ENCODE assay signal across 34 cellular contexts in genomic region chr10:54096892-54097291, GRCh38.
DNase-seq lines count a peak whose midpoint lies in the region; ATAC-seq, FAIRE-seq and TF ChIP-seq lines count a peak whose summit lies in the region.
"Had no signal": no experiment of that assay in that cellular context is flagged by ENCODE, and none has a peak within 500 bp of the region (broad histone marks: within the 10 kb centered on the region; RNA-seq: fewer than 3 reads in every experiment).

No MANE protein-coding gene starts in this region.

- no peak for TF ChIP-seq POLR2A in HepG2 (IDR thresholded peaks at IDR 0.05; ENCODE audit: insufficient read depth in 1 of 2, low read depth in 2 of 2, low read length in 2 of 2)
- TF ChIP-seq POLR2A in right lobe of liver (IDR thresholded peaks at IDR 0.05), result no peak
- TF ChIP-seq POLR2A in A549 (IDR thresholded peaks at IDR 0.05; ENCODE audit: low read length), result no peak
- TF ChIP-seq POLR2A in IMR-90 (IDR thresholded peaks at IDR 0.05; ENCODE audit: low read depth, low read length), result no peak
- TF ChIP-seq POLR2A in K562 (conservative IDR thresholded peaks at IDR 0.05), result no peak

- no peak for TF ChIP-seq EP300 in HepG2 (IDR thresholded peaks at IDR 0.05; ENCODE audit: low read depth in 2 of 2, low read length in 2 of 2)
- no peak for TF ChIP-seq EP300 in HepG2 (CRISPR knock-in tag; IDR thresholded peaks at IDR 0.05; ENCODE audit: borderline replicate concordance)
- TF ChIP-seq EP300 in A549 (IDR thresholded peaks at IDR 0.05), result no peak
- no peak for TF ChIP-seq EP300 in K562 (IDR thresholded peaks at IDR 0.05; ENCODE audit: low read length)

- POLR2A ChIA-PET in HepG2 (lab: Yijun Ruan, JAX) (no interaction called here), A549 (lab: Yijun Ruan, JAX) (no interaction called here), IMR-90 (lab: Charles Lee; ENCODE audit: unreplicated experiment) (no interaction called here), K562 (lab: Yijun Ruan, JAX) (no interaction called here)

- H2BK5ac ChIP-seq in IMR-90 (ENCODE audit: low read depth, low read length, poor library complexity, severe bottlenecking), result no peak overlapping the region

- H3K27ac ChIP-seq in HepG2 (ENCODE audit: extremely low read length, insufficient read depth, low read length) (no peak overlapping the region), right lobe of liver (no peak overlapping the region), A549 (no peak overlapping the region), IMR-90 (ENCODE audit: insufficient read depth, low read length) (no peak overlapping the region), K562 (ENCODE audit: extremely low read depth, low read depth, low read length) (no peak overlapping the region)
- H3K27ac ChIP-seq: 22Rv1; BLaER1; BLaER1 treated with 17β-estradiol and CSF1 and Interleukin-3, amounts not matched to agents 10 nM and 100 nM; C4-2B had no signal

- no peak overlapping the region for H3K23ac ChIP-seq in IMR-90 (ENCODE audit: low read depth, low read length)

- H4K5ac ChIP-seq in IMR-90 (ENCODE audit: low read depth, low read length), result no peak overlapping the region

- no peak overlapping the region for H3K56ac ChIP-seq in IMR-90 (ENCODE audit: extremely low read depth, insufficient read depth, low read length)

- H4K20me1 ChIP-seq in HepG2 (ENCODE audit: insufficient read depth, low read length) (no peaks in the 10 kb centered on the region), IMR-90 (ENCODE audit: insufficient read depth, low read length) (no peaks in the 10 kb centered on the region), K562 (replicated peaks; ENCODE audit: control insufficient read depth, insufficient read depth, low read length) (no peaks in the 10 kb centered on the region)
- H4K20me1 ChIP-seq: BLaER1; BLaER1 treated with 17β-estradiol and CSF1 and Interleukin-3, amounts not matched to agents 10 nM and 100 nM had no signal

- no peak for DNase-seq in HepG2 (ENCODE audit: low spot score)
- no peak for DNase-seq in right lobe of liver
- DNase-seq in A549 (ENCODE audit: low read depth in 1 of 2, low spot score in 1 of 2), result no peak
- no peak for DNase-seq in IMR-90
- DNase-seq in K562 (ENCODE audit: extremely low read depth in 1 of 4, low spot score in 3 of 4), result no peak
- no peak for DNase-seq in activated gamma-delta T cell (lab: John Stamatoyannopoulos, UW)
- DNase-seq in OCI-M1 (lab: John Stamatoyannopoulos, UW), result no peak
- no peak for DNase-seq in activated naive CD4-positive, alpha-beta T cell treated with anti-CD3 and anti-CD28 coated beads, Interleukin-2, amount 50 U/mL, for 16 hours
- DNase-seq: 8988T; ACHN; AML-193; BE2C; C1 segment of cervical spinal cord; Caco-2; Calu3; CD4-positive, alpha-beta memory T cell; CD4-positive, alpha-beta T cell; CD4-positive, CD25-positive, alpha-beta regulatory T cell; CD8-positive, alpha-beta memory T cell; CD8-positive, alpha-beta T cell; COR-L47; DMS 273 treated with DMSO at 0.1 percent for 48 hours; DMS153; DMS53; DMS79; DMS79 treated with DMSO at 0.1 percent for 48 hours; DND-41; EL had no signal

- no peak overlapping the region for H3K14ac ChIP-seq in IMR-90 (replicated peaks; ENCODE audit: low read depth, low read length)

- intact Hi-C loops in HepG2 (cut with micrococcal nuclease; ENCODE audit: unreplicated experiment) (no loop called here), right lobe of liver (cut with DNase I) (no loop called here), IMR-90 (cut with micrococcal nuclease) (no loop called here), K562 (cut with micrococcal nuclease) (no loop called here)

- H3K4ac ChIP-seq in IMR-90 (ENCODE audit: low read depth, low read length), result no peak overlapping the region

- H3K18ac ChIP-seq in IMR-90 (ENCODE audit: low read depth, low read length), result no peak overlapping the region

- 3% methylated on average over 1 of the region's 1 CpG for WGBS in HepG2 (ENCODE audit: low lambda C conversion rate)
- WGBS in right lobe of liver (ENCODE audit: insufficient coverage, low coverage, low lambda C conversion rate, missing lambda C conversion rate), result 43% methylated on average over 1 of the region's 1 CpG
- 0% methylated on average over 1 of the region's 1 CpG for WGBS in A549 (ENCODE audit: missing lambda C conversion rate)
- whole genome bisulfite sequencing in IMR-90 (ENCODE audit: extremely low coverage in 2 of 2, insufficient read length in 1 of 2), 2 experiments, result no CpG with 5 or more reads among the region's 1 CpG
- WGBS in K562 (ENCODE audit: insufficient coverage, low coverage, missing lambda C conversion rate), result 0% methylated on average over 1 of the region's 1 CpG

- H3K36me3 ChIP-seq in HepG2 (replicated peaks in 1 of 2; ENCODE audit: control insufficient read depth in 1 of 2, insufficient read depth in 2 of 2, low read length in 2 of 2) (no peaks in the 10 kb centered on the region), right lobe of liver (no peaks in the 10 kb centered on the region), IMR-90 (ENCODE audit: control insufficient read depth, insufficient read depth, low read length) (no peaks in the 10 kb centered on the region), K562 (ENCODE audit: control insufficient read depth, insufficient read depth, low read length) (no peaks in the 10 kb centered on the region)
- H3K36me3 ChIP-seq: BE2C; BLaER1; BLaER1 treated with 17β-estradiol and CSF1 and Interleukin-3, amounts not matched to agents 10 nM and 100 nM had no signal

- CTCF ChIA-PET in HepG2 (lab: Yijun Ruan, JAX; ENCODE audit: low intra/inter-chr PET ratio, low total read pairs), result no interaction called here
- CTCF ChIA-PET in A549 (lab: Yijun Ruan, JAX), result no interaction called here
- CTCF ChIA-PET in IMR-90 (lab: Yijun Ruan, JAX), result no interaction called here
- CTCF ChIA-PET in K562 (lab: Yijun Ruan, JAX; ENCODE audit: low intra/inter-chr PET ratio), result no interaction called here

- no peak overlapping the region for H2BK15ac ChIP-seq in IMR-90 (ENCODE audit: low read depth, low read length)

- H2AK5ac ChIP-seq in IMR-90 (ENCODE audit: low read depth, low read length), result no peak overlapping the region

- H3K9ac ChIP-seq in HepG2 (ENCODE audit: insufficient read depth, low read depth, low read length) (no peak overlapping the region), IMR-90 (ENCODE audit: low read depth, low read length) (no peak overlapping the region), K562 (ENCODE audit: insufficient read depth in 1 of 2, low read depth in 2 of 2, low read length in 2 of 2) (no peak overlapping the region)
- H3K9ac ChIP-seq: BLaER1; BLaER1 treated with 17β-estradiol and CSF1 and Interleukin-3, amounts not matched to agents 10 nM and 100 nM had no signal

- no peaks in the 10 kb centered on the region for H3K79me1 ChIP-seq in IMR-90 (ENCODE audit: low read depth in 1 of 2, low read length in 2 of 2)

- H3K9me1 ChIP-seq in IMR-90 (ENCODE audit: insufficient read depth, low read length) (no peaks in the 10 kb centered on the region), K562 (ENCODE audit: control insufficient read depth, insufficient read depth, low read length) (no peaks in the 10 kb centered on the region)

- H3K27me3 ChIP-seq in HepG2 (ENCODE audit: control insufficient read depth in 1 of 2, insufficient read depth in 2 of 2, low read length in 2 of 2) (no peaks in the 10 kb centered on the region), right lobe of liver (no peaks in the 10 kb centered on the region), IMR-90 (ENCODE audit: control insufficient read depth, insufficient read depth, low read length) (no peaks in the 10 kb centered on the region), K562 (ENCODE audit: control insufficient read depth in 2 of 2, insufficient read depth in 2 of 2, low read length in 2 of 2) (no peaks in the 10 kb centered on the region)
- H3K27me3 ChIP-seq: BE2C; BLaER1; BLaER1 treated with 17β-estradiol and CSF1 and Interleukin-3, amounts not matched to agents 10 nM and 100 nM had no signal

- TF ChIP-seq RAD21 in HepG2 (CRISPR knock-in tag; IDR thresholded peaks at IDR 0.05) (no peak), A549 (conservative IDR thresholded peaks at IDR 0.05 in 1 of 2, IDR thresholded peaks at IDR 0.05 in 1 of 2) (no peak), IMR-90 (IDR thresholded peaks at IDR 0.05; ENCODE audit: low read length) (no peak), K562 (CRISPR knock-in tag; conservative IDR thresholded peaks at IDR 0.05 in 1 of 2, IDR thresholded peaks at IDR 0.05 in 1 of 2) (no peak)

- no peak for ATAC-seq in HepG2
- ATAC-seq in right lobe of liver, result no peak
- ATAC-seq in A549, result no peak
- ATAC-seq in IMR-90 (ENCODE audit: low read depth), result no peak
- no peak for ATAC-seq in K562
- ATAC-seq: CD8-positive, alpha-beta T cell had no signal

- TF ChIP-seq CTCF in HepG2 (CRISPR knock-in tag; IDR thresholded peaks at IDR 0.05) (no peak), right lobe of liver (IDR thresholded peaks at IDR 0.05) (no peak), A549 (IDR thresholded peaks at IDR 0.05) (no peak), IMR-90 (conservative IDR thresholded peaks at IDR 0.05; ENCODE audit: low read depth, low read length) (no peak), K562 (IDR thresholded peaks at IDR 0.05 in 2 of 3, conservative IDR thresholded peaks at IDR 0.05 in 1 of 3; ENCODE audit: insufficient read depth in 2 of 3, low read depth in 1 of 3, low read length in 3 of 3) (no peak)

- H3K79me2 ChIP-seq in HepG2 (ENCODE audit: insufficient read depth, low read length), result no peaks in the 10 kb centered on the region
- no peaks in the 10 kb centered on the region for H3K79me2 ChIP-seq in K562 (ENCODE audit: control insufficient read depth, insufficient read depth, low read length)

- H3K4me3 ChIP-seq in HepG2 (replicated peaks in 1 of 3; ENCODE audit: insufficient read depth in 1 of 3, low read depth in 2 of 3, low read length in 3 of 3) (no peak overlapping the region), right lobe of liver (no peak overlapping the region), A549 (no peak overlapping the region), IMR-90 (ENCODE audit: insufficient read depth, low read depth, low read length) (no peak overlapping the region), K562 (no peak overlapping the region)
- H3K4me3 ChIP-seq: BLaER1; BLaER1 treated with 17β-estradiol and CSF1 and Interleukin-3, amounts not matched to agents 10 nM and 100 nM had no signal

- BruUV-seq in HepG2 (replicated peaks; lab: Mats Ljungman, UMichigan) (no TSS peak), IMR-90 (replicated peaks; lab: Mats Ljungman, UMichigan) (no TSS peak), K562 (replicated peaks; lab: Mats Ljungman, UMichigan) (no TSS peak)

- dilution Hi-C loops in IMR-90 (cut with HindIII; ENCODE audit: low sequenced_read_pairs, unreplicated experiment), result no loop called here

- H2BK20ac ChIP-seq in IMR-90 (ENCODE audit: low read depth, low read length), result no peak overlapping the region

- no peak overlapping the region for H4K91ac ChIP-seq in IMR-90 (ENCODE audit: insufficient read depth, low read depth, low read length)

- H3K9me3 ChIP-seq in HepG2 (ENCODE audit: low read length) (no peaks in the 10 kb centered on the region), right lobe of liver (no peaks in the 10 kb centered on the region), A549 (no peaks in the 10 kb centered on the region), IMR-90 (ENCODE audit: control insufficient read depth, insufficient read depth, low read length) (peaks cover 2% of the 10 kb centered on the region; the same call in 1 of the 2 replicates), K562 (replicated peaks; ENCODE audit: control insufficient read depth, insufficient read depth, low read depth, low read length) (no peaks in the 10 kb centered on the region; the same call in 1 of the 2 replicates)
- H3K9me3 ChIP-seq: BE2C; BLaER1; BLaER1 treated with 17β-estradiol and CSF1 and Interleukin-3, amounts not matched to agents 10 nM and 100 nM; Caco-2 had no signal

- H3K4me2 ChIP-seq in HepG2 (ENCODE audit: low read depth, low read length) (no peak overlapping the region), A549 (no peak overlapping the region), IMR-90 (ENCODE audit: low read depth, low read length) (no peak overlapping the region), K562 (ENCODE audit: insufficient read depth, low read length) (no peak overlapping the region)
- H3K4me2 ChIP-seq: BLaER1; BLaER1 treated with 17β-estradiol and CSF1 and Interleukin-3, amounts not matched to agents 10 nM and 100 nM had no signal

- no peak overlapping the region for H2AK9ac ChIP-seq in IMR-90 (replicated peaks; ENCODE audit: low read depth, low read length, poor library complexity)

- FAIRE-seq in HepG2 (lab: Jason Lieb, UNC) (no peak), A549 (lab: Jason Lieb, UNC) (no peak), K562 (lab: Jason Lieb, UNC) (no peak)
- FAIRE-seq: A204.1, D721Med had no signal

- no peak overlapping the region for H2AFZ ChIP-seq in HepG2 (ENCODE audit: low read length)
- H2AFZ ChIP-seq in IMR-90 (replicated peaks; ENCODE audit: low read length, poor library complexity), result no peak overlapping the region
- no peak overlapping the region for H2AFZ ChIP-seq in K562 (ENCODE audit: low read depth, low read length)

- no peaks in the 10 kb centered on the region for H3K4me1 ChIP-seq in HepG2 (ENCODE audit: insufficient read depth, low read length)
- no peaks in the 10 kb centered on the region for H3K4me1 ChIP-seq in right lobe of liver
- no peaks in the 10 kb centered on the region for H3K4me1 ChIP-seq in A549
- no peaks in the 10 kb centered on the region for H3K4me1 ChIP-seq in IMR-90 (ENCODE audit: control insufficient read depth, insufficient read depth, low read length)
- H3K4me1 ChIP-seq in K562 (replicated peaks in 1 of 2; ENCODE audit: control insufficient read depth in 2 of 2, insufficient read depth in 2 of 2, low read length in 2 of 2), result no peaks in the 10 kb centered on the region
- H3K4me1 ChIP-seq: BE2C, BLaER1 had no signal

- in situ Hi-C loops in HepG2 (cut with HindIII; ENCODE audit: extremely low pct_ligation_motif_present, low pct_unique_long_range_greater_than_20kb), result no loop called here
- in situ Hi-C loops in IMR-90 (cut with MboI; ENCODE audit: low sequenced_read_pairs), result no loop called here
- in situ Hi-C loops in K562 (cut with MboI), result no loop called here

- H4K8ac ChIP-seq in IMR-90 (ENCODE audit: low read depth in 2 of 2, low read length in 2 of 2), result no peak overlapping the region

- no peak overlapping the region for H2BK120ac ChIP-seq in IMR-90 (ENCODE audit: low read depth, low read length)

Comparison
In these comparisons a context has a peak if more than half of its experiments do, and no peak if none do; other contexts are left out.
1. Of the 241 proteins assayed by ChIP-seq in both HepG2 and K562: peak only in HepG2: MAFF and MAFK; only in K562: MAFG; in both: none; in neither: 238.